ENCODE assay signal across 8 cellular contexts in genomic region chr1:164602480-164603093, GRCh38. TPM values are rescaled to one million over a fixed set of nuclear protein-coding genes. Genes with fewer than 3 reads are reported as not detected.
DNase-seq lines count a peak whose midpoint lies in the region; ATAC-seq and TF ChIP-seq lines count a peak whose summit lies in the region.

No MANE protein-coding gene starts in this region.

- peak overlapping the region; percentile 8 to 14; a peak in 1 of 4 replicates for H3K4me3 ChIP-seq in SK-N-SH (ENCODE audit: low read depth in 2 of 2, low read length in 1 of 2)
- peak overlapping the region; percentile 40 for H3K4me3 ChIP-seq in left ventricle myocardium inferior
- H3K4me3 ChIP-seq in skeletal muscle tissue (ENCODE audit: low read length in 3 of 3) = peak overlapping the region; percentile 1 to 56 (median 35)

- CTCF ChIA-PET in SK-N-SH (lab: Yijun Ruan, JAX) = interaction anchor here (0.8 to 2.2 kb wide), 3 partner anchors 11 to 172 kb away, joined by 3 to 7 read pairs (median 3); no protein-coding TSS in a partner anchor
- CTCF ChIA-PET in activated CD8-positive, alpha-beta memory T cell treated with anti-CD3 and anti-CD28 coated beads, Interleukin-2, amount 10 ng/mL, durations not matched to agents 7 days and 5 days (lab: Charles Lee) = no interaction called here

- H3K4me1 ChIP-seq in SK-N-SH (ENCODE audit: control insufficient read depth in 1 of 2, insufficient read depth in 2 of 2, low read depth in 1 of 2, low read length in 1 of 2) = peaks cover 10 to 24% of the 10 kb centered on the region in 2 experiments
- peaks cover 81% of the 10 kb centered on the region for H3K4me1 ChIP-seq in left ventricle myocardium inferior
- H3K4me1 ChIP-seq in skeletal muscle tissue (ENCODE audit: control insufficient read depth in 3 of 3, insufficient read depth in 3 of 3, low read length in 3 of 3) = peaks cover 16 to 27% (median 26%) of the 10 kb centered on the region in 3 donors

- H3K4me1 Mint-ChIP-seq in activated CD8-positive, alpha-beta memory T cell treated with anti-CD3 and anti-CD28 coated beads, Interleukin-2, amount 10 ng/mL, durations not matched to agents 7 days and 5 days = no peaks in the 10 kb centered on the region

- intact Hi-C loops in left ventricle myocardium inferior (cut with micrococcal nuclease) = no loop called here

- H3K9me3 ChIP-seq in SK-N-SH (no peaks in the 10 kb centered on the region), left ventricle myocardium inferior (replicated peaks) (no peaks in the 10 kb centered on the region), skeletal muscle tissue (ENCODE audit: control insufficient read depth in 3 of 3, low read length in 3 of 3) (no peaks in the 10 kb centered on the region)

- no peak overlapping the region for H3K27ac Mint-ChIP-seq in activated CD8-positive, alpha-beta memory T cell treated with anti-CD3 and anti-CD28 coated beads, Interleukin-2, amount 10 ng/mL, durations not matched to agents 7 days and 5 days

- TF ChIP-seq RAD21 in SK-N-SH (IDR thresholded peaks at IDR 0.05; ENCODE audit: low read length) = no peak

- POLR2A ChIA-PET in SK-N-SH (lab: Yijun Ruan, JAX) = no interaction called here

- H3K27ac ChIP-seq in SK-N-SH (ENCODE audit: low read depth in 2 of 2, low read length in 1 of 2) (peak overlapping the region; percentile 21 to 90; a peak in 3 of 4 replicates), left ventricle myocardium inferior (replicated peaks) (peak overlapping the region; percentile 70), skeletal muscle tissue (ENCODE audit: low read depth, low read length) (peak overlapping the region; percentile 12)

- peak in 1 of 2 experiments; percentile 21; a peak in 1 of 4 replicates for TF ChIP-seq EP300 in SK-N-SH (IDR thresholded peaks at IDR 0.05; ENCODE audit: borderline replicate concordance in 1 of 2, low read depth in 1 of 2, low read length in 1 of 2)

- H3K9me2 ChIP-seq in SK-N-SH = no peaks in the 10 kb centered on the region

- peak; percentile 69 for DNase-seq in H4 (ENCODE audit: low spot score)
- no peak for DNase-seq in SK-N-SH
- DNase-seq in left ventricle myocardium inferior = peak; percentile 64
- DNase-seq in activated CD8-positive, alpha-beta memory T cell treated with anti-CD3 and anti-CD28 coated beads, Interleukin-2, amount 10 ng/mL, durations not matched to agents 7 days and 5 days = no peak
- DNase-seq in central memory CD4-positive, alpha-beta T cell = no peak

- 39% methylated on average over 10 of the region's 10 CpGs for WGBS in SK-N-SH (ENCODE audit: low lambda C conversion rate)

- H3K9me3 Mint-ChIP-seq in activated CD8-positive, alpha-beta memory T cell treated with anti-CD3 and anti-CD28 coated beads, Interleukin-2, amount 10 ng/mL, durations not matched to agents 7 days and 5 days (ENCODE audit: low read depth) = no peaks in the 10 kb centered on the region

- H3K79me2 ChIP-seq in SK-N-SH (ENCODE audit: insufficient read depth) = no peaks in the 10 kb centered on the region

- H3K36me3 ChIP-seq in SK-N-SH (replicated peaks in 1 of 2; ENCODE audit: control insufficient read depth in 1 of 2, insufficient read depth in 2 of 2, low read length in 1 of 2) = no peaks in the 10 kb centered on the region
- peaks cover 4% of the 10 kb centered on the region for H3K36me3 ChIP-seq in left ventricle myocardium inferior
- H3K36me3 ChIP-seq in skeletal muscle tissue (ENCODE audit: control insufficient read depth in 3 of 3, insufficient read depth in 3 of 3, low read length in 3 of 3) = peaks cover 0 to 3% (median 3%) of the 10 kb centered on the region in 3 donors

- H3K27me3 ChIP-seq in SK-N-SH (ENCODE audit: insufficient read depth) (no peaks in the 10 kb centered on the region), left ventricle myocardium inferior (ENCODE audit: low read depth) (no peaks in the 10 kb centered on the region), skeletal muscle tissue (ENCODE audit: control insufficient read depth in 3 of 3, insufficient read depth in 3 of 3, low read length in 3 of 3) (no peaks in the 10 kb centered on the region)

- no peak overlapping the region for H3K4me3 Mint-ChIP-seq in activated CD8-positive, alpha-beta memory T cell treated with anti-CD3 and anti-CD28 coated beads, Interleukin-2, amount 10 ng/mL, durations not matched to agents 7 days and 5 days

- no peaks in the 10 kb centered on the region for H3K36me3 Mint-ChIP-seq in activated CD8-positive, alpha-beta memory T cell treated with anti-CD3 and anti-CD28 coated beads, Interleukin-2, amount 10 ng/mL, durations not matched to agents 7 days and 5 days

- H3K4me2 ChIP-seq in SK-N-SH = peak overlapping the region; percentile 50

- H3K27me3 Mint-ChIP-seq in activated CD8-positive, alpha-beta memory T cell treated with anti-CD3 and anti-CD28 coated beads, Interleukin-2, amount 10 ng/mL, durations not matched to agents 7 days and 5 days = no peaks in the 10 kb centered on the region

- H2AFZ ChIP-seq in SK-N-SH (ENCODE audit: low read depth) = 0 out of 2 replicates have a peak overlapping the region, but pooled peaks have one; percentile 17

- H4K20me1 ChIP-seq in SK-N-SH (ENCODE audit: insufficient read depth) = no peaks in the 10 kb centered on the region

- no peak overlapping the region for H3K9ac ChIP-seq in SK-N-SH
- peak overlapping the region; percentile 43 to 65 (median 52) for H3K9ac ChIP-seq in skeletal muscle tissue (ENCODE audit: low read depth in 1 of 3, low read length in 3 of 3)

- peaks cover 19% of the 10 kb centered on the region for H3F3A ChIP-seq in SK-N-SH (replicated peaks; ENCODE audit: insufficient read depth)

- TF ChIP-seq CTCF in SK-N-SH (IDR thresholded peaks at IDR 0.05) = peak; percentile 8; the same call in 1 of the 2 replicates
- no peak for TF ChIP-seq CTCF in left ventricle myocardium inferior (IDR thresholded peaks at IDR 0.05; ENCODE audit: borderline replicate concordance)

- no peak for ATAC-seq in activated CD8-positive, alpha-beta memory T cell treated with anti-CD3 and anti-CD28 coated beads, Interleukin-2, amount 10 ng/mL, durations not matched to agents 7 days and 5 days
- ATAC-seq in HG03342 (IDR thresholded peaks at IDR 0.05; ENCODE audit: unreplicated experiment) (no peak), HG03354 (IDR thresholded peaks at IDR 0.05; ENCODE audit: poor library complexity, severe bottlenecking, unreplicated experiment) (no peak)

TF ChIP-seq in SK-N-SH, 30 proteins besides CTCF, POLR2A, EP300 and RAD21:
- no peak for TF ChIP-seq SIN3A (IDR thresholded peaks at IDR 0.05; ENCODE audit: borderline replicate concordance, low read depth, low read length)
- TF ChIP-seq TCF12 (IDR thresholded peaks at IDR 0.05) = 0 out of 2 replicates have a peak, but pooled peaks have one; percentile 13
- TF ChIP-seq REST (IDR thresholded peaks at IDR 0.05; ENCODE audit: low read depth, low read length) = peak; percentile 69
- TF ChIP-seq NFIC (IDR thresholded peaks at IDR 0.05; ENCODE audit: borderline replicate concordance) = 0 out of 2 replicates have a peak, but pooled peaks have one; percentile 32
- 0 out of 2 replicates have a peak, but pooled peaks have one; percentile 18 for TF ChIP-seq MAX (IDR thresholded peaks at IDR 0.05; ENCODE audit: low read depth)

RNA-seq across cellular contexts. Expression of gene PBX1, which starts 43.6 kb away (rescaled TPM):
- total RNA-seq in H4 (2014; rRNA removed; shearing (Covaris generic)) = 22.2 and 25.8 TPM in 2 replicates
- polyA plus RNA-seq in SK-N-SH (2012; rRNA removed) = 25.3 and 27.0 TPM in 2 replicates
- 18.4 and 24.2 TPM in 2 replicates for polyA plus RNA-seq in SK-N-SH (2012; cell fraction: cytosol; rRNA removed)
- 14.8 and 23.2 TPM in 2 replicates for polyA plus RNA-seq in SK-N-SH (2012; cell fraction: nucleus; rRNA removed)
- total RNA-seq in left ventricle myocardium inferior = 73.2 TPM
- 53.2 TPM for total RNA-seq in skeletal muscle tissue
- not detected for total RNA-seq in activated CD8-positive, alpha-beta memory T cell treated with anti-CD3 and anti-CD28 coated beads, Interleukin-2, amount 10 ng/mL, durations not matched to agents 7 days and 5 days

Comparison
In these comparisons a context has a peak if more than half of its experiments do, and no peak if none do; other contexts are left out.
1. DNase-seq: peak in H4 (single experiment) and left ventricle myocardium inferior (single experiment); none in SK-N-SH (single experiment), activated CD8-positive, alpha-beta memory T cell treated with anti-CD3 and anti-CD28 coated beads, Interleukin-2, amount 10 ng/mL, durations not matched to agents 7 days and 5 days (single experiment) and central memory CD4-positive, alpha-beta T cell (single experiment).
2. H3K27ac ChIP-seq: peak in every context shown above with its lines; median percentile 70 in left ventricle myocardium inferior; 56 in SK-N-SH; 12 in skeletal muscle tissue.
3. RNA of gene PBX1, which starts 43.6 kb away (total RNA-seq): 73.2 TPM in left ventricle myocardium inferior (single experiment), 53.2 TPM in skeletal muscle tissue (single experiment) and 22.2 to 25.8 TPM in H4; not detected in activated CD8-positive, alpha-beta memory T cell treated with anti-CD3 and anti-CD28 coated beads, Interleukin-2, amount 10 ng/mL, durations not matched to agents 7 days and 5 days; every median in the first group is over 10 times any median in the second.
4. Peak in every context shown above with its lines, with median percentiles within 50 percentile points of each other: H3K4me3 ChIP-seq.